ENCODE assay signal across 15 cellular contexts in genomic region chr13:32229443-32229842, GRCh38.
DNase-seq lines count a peak whose midpoint lies in the region; ATAC-seq lines count a peak whose summit lies in the region.
"Had no signal": no experiment of that assay in that cellular context is flagged by ENCODE, and none has a peak within 500 bp of the region (broad histone marks: within the 10 kb centered on the region; RNA-seq: fewer than 3 reads in every experiment).

No MANE protein-coding gene starts in this region.

- ATAC-seq in Right ventricle myocardium superior (ENCODE audit: poor library complexity) = peak; percentile 73
- ATAC-seq: activated naive CD8-positive, alpha-beta T cell treated with anti-CD3 and anti-CD28 coated beads, Interleukin-2, amount 50 U/mL, for 24 hours; K562; natural killer cell treated with Interleukin-12 subunit alpha and Interleukin-12 subunit beta and Interleukin-15 and Interleukin-18, amount 100 ng/mL, for 72 hours had no signal

- intact Hi-C loops in Right ventricle myocardium superior (cut with DNase I) = no loop called here
- intact Hi-C loops in cardiac septum (cut with DNase I) = no loop called here

- DNase-seq in Right ventricle myocardium superior = no peak
- DNase-seq in cardiac septum (ENCODE audit: low spot score) = no peak
- peak; percentile 42 for DNase-seq in NCI-H510A (lab: John Stamatoyannopoulos, UW)
- peak; percentile 66 for DNase-seq in cerebellar cortex (ENCODE audit: low spot score)
- DNase-seq in superior temporal gyrus (ENCODE audit: extremely low spot score) = peak; percentile 62
- no peak for DNase-seq in NCI-H526 (lab: John Stamatoyannopoulos, UW)
- DNase-seq in RPMI8226 = no peak
- no peak for DNase-seq in COLO829 (ENCODE audit: low spot score)
- DNase-seq: activated CD4-positive, alpha-beta T cell treated with anti-CD3 and anti-CD28 coated beads, Interleukin-2, amount 50 U/mL, for 4 hours; activated naive CD8-positive, alpha-beta T cell treated with anti-CD3 and anti-CD28 coated beads, Interleukin-2, amount 50 U/mL, for 24 hours; CD4-positive, alpha-beta memory T cell; foreskin melanocyte; stimulated activated CD4-positive, alpha-beta T cell treated with anti-CD3 and anti-CD28 coated beads, Interleukin-12 subunit alpha, Interleukin-12 subunit beta, amount 100 ng/mL, for 4 hours had no signal

Comparison
In these comparisons a context has a peak if more than half of its experiments do, and no peak if none do; other contexts are left out.
1. DNase-seq: peak in NCI-H510A (single experiment), cerebellar cortex (single experiment) and superior temporal gyrus (single experiment); none in Right ventricle myocardium superior (single experiment), cardiac septum (single experiment), NCI-H526 (0 of 2), RPMI8226 (single experiment) and COLO829 (single experiment).